1 cellular context compared by ENCODE assay signal in genomic region chr10:46052057-46052790, GRCh38.
A peak's percentile ranks its signal among the peaks of the same experiment; 100 is the strongest.
TF ChIP-seq lines count a peak whose summit lies in the region.

No MANE protein-coding gene starts in this region.

TF ChIP-seq in HepG2, 621 proteins besides CTCF, POLR2A, EP300 and RAD21 (continued from another document and continues in another):
- TF ChIP-seq, protein P1, sequence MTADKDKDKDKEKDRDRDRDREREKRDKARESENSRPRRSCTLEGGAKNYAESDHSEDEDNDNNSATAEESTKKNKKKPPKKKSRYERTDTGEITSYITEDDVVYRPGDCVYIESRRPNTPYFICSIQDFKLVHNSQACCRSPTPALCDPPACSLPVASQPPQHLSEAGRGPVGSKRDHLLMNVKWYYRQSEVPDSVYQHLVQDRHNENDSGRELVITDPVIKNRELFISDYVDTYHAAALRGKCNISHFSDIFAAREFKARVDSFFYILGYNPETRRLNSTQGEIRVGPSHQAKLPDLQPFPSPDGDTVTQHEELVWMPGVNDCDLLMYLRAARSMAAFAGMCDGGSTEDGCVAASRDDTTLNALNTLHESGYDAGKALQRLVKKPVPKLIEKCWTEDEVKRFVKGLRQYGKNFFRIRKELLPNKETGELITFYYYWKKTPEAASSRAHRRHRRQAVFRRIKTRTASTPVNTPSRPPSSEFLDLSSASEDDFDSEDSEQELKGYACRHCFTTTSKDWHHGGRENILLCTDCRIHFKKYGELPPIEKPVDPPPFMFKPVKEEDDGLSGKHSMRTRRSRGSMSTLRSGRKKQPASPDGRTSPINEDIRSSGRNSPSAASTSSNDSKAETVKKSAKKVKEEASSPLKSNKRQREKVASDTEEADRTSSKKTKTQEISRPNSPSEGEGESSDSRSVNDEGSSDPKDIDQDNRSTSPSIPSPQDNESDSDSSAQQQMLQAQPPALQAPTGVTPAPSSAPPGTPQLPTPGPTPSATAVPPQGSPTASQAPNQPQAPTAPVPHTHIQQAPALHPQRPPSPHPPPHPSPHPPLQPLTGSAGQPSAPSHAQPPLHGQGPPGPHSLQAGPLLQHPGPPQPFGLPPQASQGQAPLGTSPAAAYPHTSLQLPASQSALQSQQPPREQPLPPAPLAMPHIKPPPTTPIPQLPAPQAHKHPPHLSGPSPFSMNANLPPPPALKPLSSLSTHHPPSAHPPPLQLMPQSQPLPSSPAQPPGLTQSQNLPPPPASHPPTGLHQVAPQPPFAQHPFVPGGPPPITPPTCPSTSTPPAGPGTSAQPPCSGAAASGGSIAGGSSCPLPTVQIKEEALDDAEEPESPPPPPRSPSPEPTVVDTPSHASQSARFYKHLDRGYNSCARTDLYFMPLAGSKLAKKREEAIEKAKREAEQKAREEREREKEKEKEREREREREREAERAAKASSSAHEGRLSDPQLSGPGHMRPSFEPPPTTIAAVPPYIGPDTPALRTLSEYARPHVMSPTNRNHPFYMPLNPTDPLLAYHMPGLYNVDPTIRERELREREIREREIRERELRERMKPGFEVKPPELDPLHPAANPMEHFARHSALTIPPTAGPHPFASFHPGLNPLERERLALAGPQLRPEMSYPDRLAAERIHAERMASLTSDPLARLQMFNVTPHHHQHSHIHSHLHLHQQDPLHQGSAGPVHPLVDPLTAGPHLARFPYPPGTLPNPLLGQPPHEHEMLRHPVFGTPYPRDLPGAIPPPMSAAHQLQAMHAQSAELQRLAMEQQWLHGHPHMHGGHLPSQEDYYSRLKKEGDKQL (CRISPR knock-in tag; IDR thresholded peaks at IDR 0.05; ENCODE audit: low read depth): peak; percentile 94
- TF ChIP-seq, protein P2, sequence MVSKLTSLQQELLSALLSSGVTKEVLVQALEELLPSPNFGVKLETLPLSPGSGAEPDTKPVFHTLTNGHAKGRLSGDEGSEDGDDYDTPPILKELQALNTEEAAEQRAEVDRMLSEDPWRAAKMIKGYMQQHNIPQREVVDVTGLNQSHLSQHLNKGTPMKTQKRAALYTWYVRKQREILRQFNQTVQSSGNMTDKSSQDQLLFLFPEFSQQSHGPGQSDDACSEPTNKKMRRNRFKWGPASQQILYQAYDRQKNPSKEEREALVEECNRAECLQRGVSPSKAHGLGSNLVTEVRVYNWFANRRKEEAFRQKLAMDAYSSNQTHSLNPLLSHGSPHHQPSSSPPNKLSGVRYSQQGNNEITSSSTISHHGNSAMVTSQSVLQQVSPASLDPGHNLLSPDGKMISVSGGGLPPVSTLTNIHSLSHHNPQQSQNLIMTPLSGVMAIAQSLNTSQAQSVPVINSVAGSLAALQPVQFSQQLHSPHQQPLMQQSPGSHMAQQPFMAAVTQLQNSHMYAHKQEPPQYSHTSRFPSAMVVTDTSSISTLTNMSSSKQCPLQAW (CRISPR knock-in tag; IDR thresholded peaks at IDR 0.05): no peak
- TF ChIP-seq, protein P3, sequence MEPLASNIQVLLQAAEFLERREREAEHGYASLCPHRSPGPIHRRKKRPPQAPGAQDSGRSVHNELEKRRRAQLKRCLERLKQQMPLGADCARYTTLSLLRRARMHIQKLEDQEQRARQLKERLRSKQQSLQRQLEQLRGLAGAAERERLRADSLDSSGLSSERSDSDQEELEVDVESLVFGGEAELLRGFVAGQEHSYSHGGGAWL (CRISPR knock-in tag; IDR thresholded peaks at IDR 0.05): no peak
- TF ChIP-seq, protein P4, sequence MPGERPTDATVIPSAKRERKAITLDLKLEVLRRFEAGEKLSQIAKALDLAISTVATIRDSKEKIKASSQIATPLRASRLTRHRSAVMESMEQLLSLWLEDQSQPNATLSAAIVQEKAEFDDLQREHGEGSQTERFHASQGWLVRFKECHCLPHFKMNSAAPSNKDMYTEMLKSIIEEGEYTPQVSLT (CRISPR knock-in tag; IDR thresholded peaks at IDR 0.05; ENCODE audit: borderline replicate concordance, low read depth): 0 out of 2 replicates have a peak, but pooled peaks have one; percentile 25
- TF ChIP-seq ETV6 (CRISPR knock-in tag; conservative IDR thresholded peaks at IDR 0.05) (no peak), RELA (CRISPR knock-in tag; IDR thresholded peaks at IDR 0.05) (peak; percentile 79; the same call in 1 of the 2 replicates), GATAD1 (CRISPR knock-in tag; IDR thresholded peaks at IDR 0.05) (peak; percentile 62; the same call in 1 of the 2 replicates), RBAK (CRISPR knock-in tag; IDR thresholded peaks at IDR 0.05) (no peak), FOSL1 (CRISPR knock-in tag; IDR thresholded peaks at IDR 0.05; ENCODE audit: borderline replicate concordance) (no peak), ZNF597 (CRISPR knock-in tag; IDR thresholded peaks at IDR 0.05) (no peak), PLRG1 (conservative IDR thresholded peaks at IDR 0.05) (no peak), ZNF766 (CRISPR knock-in tag; IDR thresholded peaks at IDR 0.05; ENCODE audit: borderline replicate concordance) (no peak; the same call in 1 of the 2 replicates), SIN3A (IDR thresholded peaks at IDR 0.05; ENCODE audit: borderline replicate concordance, low read depth, low read length) (0 out of 2 replicates have a peak, but pooled peaks have one; percentile 17), CBFB (CRISPR knock-in tag; IDR thresholded peaks at IDR 0.05) (peak; percentile 88), ZNF501 (CRISPR knock-in tag; IDR thresholded peaks at IDR 0.05) (no peak), FOSL2 (CRISPR knock-in tag; IDR thresholded peaks at IDR 0.05) (peak; percentile 79), KDM6A (CRISPR knock-in tag; IDR thresholded peaks at IDR 0.05; ENCODE audit: low read depth) (peak; percentile 64), JUN (CRISPR knock-in tag; IDR thresholded peaks at IDR 0.05) (no peak), PLSCR1 (CRISPR knock-in tag; IDR thresholded peaks at IDR 0.05; ENCODE audit: borderline replicate concordance) (no peak), ZNF205 (CRISPR knock-in tag; IDR thresholded peaks at IDR 0.05) (peak; percentile 84), GABPA (IDR thresholded peaks at IDR 0.05; ENCODE audit: low read depth, low read length) (no peak), GABPA (CRISPR knock-in tag; IDR thresholded peaks at IDR 0.05; ENCODE audit: low read depth) (peak; percentile 59; the same call in 1 of the 2 replicates), GFI1 (CRISPR knock-in tag; IDR thresholded peaks at IDR 0.05; ENCODE audit: borderline replicate concordance) (peak; percentile 90), ZNF703 (CRISPR knock-in tag; IDR thresholded peaks at IDR 0.05; ENCODE audit: borderline replicate concordance) (peak; percentile 91), RFX1 (IDR thresholded peaks at IDR 0.05) (no peak), ZNF274 (CRISPR knock-in tag; IDR thresholded peaks at IDR 0.05) (0 out of 2 replicates have a peak, but pooled peaks have one; percentile 4), TCF7 (IDR thresholded peaks at IDR 0.05; ENCODE audit: low read depth) (peak; percentile 87), RBM39 (IDR thresholded peaks at IDR 0.05; ENCODE audit: low read depth, low read length, poor library complexity, severe bottlenecking) (no peak), ZNF317 (CRISPR knock-in tag; IDR thresholded peaks at IDR 0.05) (no peak), PBX3 (CRISPR knock-in tag; IDR thresholded peaks at IDR 0.05; ENCODE audit: borderline replicate concordance) (no peak), ZNF234 (CRISPR knock-in tag; conservative IDR thresholded peaks at IDR 0.05) (no peak), ZNF569 (CRISPR knock-in tag; IDR thresholded peaks at IDR 0.05; ENCODE audit: borderline replicate concordance) (no peak), ARNTL (CRISPR knock-in tag; IDR thresholded peaks at IDR 0.05) (peak; percentile 71), CEBPG (CRISPR knock-in tag; IDR thresholded peaks at IDR 0.05) (peak; percentile 19; the same call in 1 of the 2 replicates), ZNF441 (CRISPR knock-in tag; IDR thresholded peaks at IDR 0.05; ENCODE audit: borderline replicate concordance) (no peak), ZNF446 (CRISPR knock-in tag; IDR thresholded peaks at IDR 0.05) (no peak), PATZ1 (CRISPR knock-in tag; IDR thresholded peaks at IDR 0.05) (peak; percentile 70), ZSCAN25 (CRISPR knock-in tag; IDR thresholded peaks at IDR 0.05) (no peak), ZNF253 (CRISPR knock-in tag; IDR thresholded peaks at IDR 0.05; ENCODE audit: borderline replicate concordance) (no peak), PRPF4 (IDR thresholded peaks at IDR 0.05; ENCODE audit: low read depth, low read length, poor library complexity, severe bottlenecking) (no peak), ZSCAN20 (CRISPR knock-in tag; IDR thresholded peaks at IDR 0.05; ENCODE audit: borderline replicate concordance) (peak; percentile 80), ZNF746 (CRISPR knock-in tag; IDR thresholded peaks at IDR 0.05) (peak; percentile 90)
- TF ChIP-seq, protein P5, sequence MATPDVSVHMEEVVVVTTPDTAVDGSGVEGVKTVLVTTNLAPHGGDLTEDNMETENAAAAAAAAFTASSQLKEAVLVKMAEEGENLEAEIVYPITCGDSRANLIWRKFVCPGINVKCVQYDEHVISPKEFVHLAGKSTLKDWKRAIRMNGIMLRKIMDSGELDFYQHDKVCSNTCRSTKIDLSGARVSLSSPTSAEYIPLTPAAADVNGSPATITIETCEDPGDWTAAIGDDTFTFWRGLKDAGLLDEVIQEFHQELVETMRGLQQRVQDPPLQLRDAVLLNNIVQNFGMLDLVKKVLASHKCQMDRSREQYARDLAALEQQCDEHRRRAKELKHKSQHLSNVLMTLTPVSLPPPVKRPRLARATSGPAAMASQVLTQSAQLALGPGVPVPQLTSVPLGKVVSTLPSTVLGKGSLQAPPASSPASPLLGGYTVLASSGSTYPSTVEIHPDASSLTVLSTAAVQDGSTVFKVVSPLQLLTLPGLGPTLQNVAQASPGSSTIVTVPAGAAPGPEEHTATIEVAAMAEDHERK (CRISPR knock-in tag; IDR thresholded peaks at IDR 0.05; ENCODE audit: low read depth): no peak
- TF ChIP-seq, protein P6, sequence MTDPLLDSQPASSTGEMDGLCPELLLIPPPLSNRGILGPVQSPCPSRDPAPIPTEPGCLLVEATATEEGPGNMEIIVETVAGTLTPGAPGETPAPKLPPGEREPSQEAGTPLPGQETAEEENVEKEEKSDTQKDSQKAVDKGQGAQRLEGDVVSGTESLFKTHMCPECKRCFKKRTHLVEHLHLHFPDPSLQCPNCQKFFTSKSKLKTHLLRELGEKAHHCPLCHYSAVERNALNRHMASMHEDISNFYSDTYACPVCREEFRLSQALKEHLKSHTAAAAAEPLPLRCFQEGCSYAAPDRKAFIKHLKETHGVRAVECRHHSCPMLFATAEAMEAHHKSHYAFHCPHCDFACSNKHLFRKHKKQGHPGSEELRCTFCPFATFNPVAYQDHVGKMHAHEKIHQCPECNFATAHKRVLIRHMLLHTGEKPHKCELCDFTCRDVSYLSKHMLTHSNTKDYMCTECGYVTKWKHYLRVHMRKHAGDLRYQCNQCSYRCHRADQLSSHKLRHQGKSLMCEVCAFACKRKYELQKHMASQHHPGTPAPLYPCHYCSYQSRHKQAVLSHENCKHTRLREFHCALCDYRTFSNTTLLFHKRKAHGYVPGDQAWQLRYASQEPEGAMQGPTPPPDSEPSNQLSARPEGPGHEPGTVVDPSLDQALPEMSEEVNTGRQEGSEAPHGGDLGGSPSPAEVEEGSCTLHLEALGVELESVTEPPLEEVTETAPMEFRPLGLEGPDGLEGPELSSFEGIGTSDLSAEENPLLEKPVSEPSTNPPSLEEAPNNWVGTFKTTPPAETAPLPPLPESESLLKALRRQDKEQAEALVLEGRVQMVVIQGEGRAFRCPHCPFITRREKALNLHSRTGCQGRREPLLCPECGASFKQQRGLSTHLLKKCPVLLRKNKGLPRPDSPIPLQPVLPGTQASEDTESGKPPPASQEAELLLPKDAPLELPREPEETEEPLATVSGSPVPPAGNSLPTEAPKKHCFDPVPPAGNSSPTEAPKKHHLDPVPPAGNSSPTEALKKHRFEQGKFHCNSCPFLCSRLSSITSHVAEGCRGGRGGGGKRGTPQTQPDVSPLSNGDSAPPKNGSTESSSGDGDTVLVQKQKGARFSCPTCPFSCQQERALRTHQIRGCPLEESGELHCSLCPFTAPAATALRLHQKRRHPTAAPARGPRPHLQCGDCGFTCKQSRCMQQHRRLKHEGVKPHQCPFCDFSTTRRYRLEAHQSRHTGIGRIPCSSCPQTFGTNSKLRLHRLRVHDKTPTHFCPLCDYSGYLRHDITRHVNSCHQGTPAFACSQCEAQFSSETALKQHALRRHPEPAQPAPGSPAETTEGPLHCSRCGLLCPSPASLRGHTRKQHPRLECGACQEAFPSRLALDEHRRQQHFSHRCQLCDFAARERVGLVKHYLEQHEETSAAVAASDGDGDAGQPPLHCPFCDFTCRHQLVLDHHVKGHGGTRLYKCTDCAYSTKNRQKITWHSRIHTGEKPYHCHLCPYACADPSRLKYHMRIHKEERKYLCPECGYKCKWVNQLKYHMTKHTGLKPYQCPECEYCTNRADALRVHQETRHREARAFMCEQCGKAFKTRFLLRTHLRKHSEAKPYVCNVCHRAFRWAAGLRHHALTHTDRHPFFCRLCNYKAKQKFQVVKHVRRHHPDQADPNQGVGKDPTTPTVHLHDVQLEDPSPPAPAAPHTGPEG (CRISPR knock-in tag; IDR thresholded peaks at IDR 0.05): no peak
